ENCODE assay signal across 30 cellular contexts in the genomic region with DNA sequence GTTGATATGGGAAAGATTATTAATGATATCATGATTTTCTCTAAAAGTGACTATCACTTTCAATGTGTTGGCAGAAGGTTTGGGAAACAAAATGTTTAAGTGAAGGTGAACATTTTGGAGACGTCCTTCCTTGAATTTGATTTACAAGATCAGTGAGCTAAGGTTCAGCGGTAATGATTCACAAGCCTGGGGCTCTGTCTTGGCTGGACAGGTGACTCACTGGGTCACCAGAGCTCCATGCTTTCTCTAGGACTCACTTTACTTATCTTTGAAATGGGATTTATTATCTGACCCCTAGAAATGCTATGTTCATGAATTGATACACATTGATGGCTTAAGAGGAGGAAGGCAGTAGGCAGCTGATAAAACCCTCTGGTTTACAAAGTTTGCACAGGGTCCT.
"Had no signal": no experiment of that assay in that cellular context is flagged by ENCODE, and none has a peak within 500 bp of the region (broad histone marks: within the 10 kb centered on the region; RNA-seq: fewer than 3 reads in every experiment).

No MANE protein-coding gene starts in this region.

- H3K27me3 ChIP-seq: ovary, right lobe of liver, sigmoid colon, thyroid gland, tibial nerve, upper lobe of left lung, vagina had no signal

- H3K36me3 Mint-ChIP-seq: naive thymus-derived CD8-positive, alpha-beta T cell; natural killer cell treated with Interleukin-12 subunit alpha and Interleukin-12 subunit beta and Interleukin-15 and Interleukin-18, amount 100 ng/mL, for 72 hours; stimulated activated effector memory CD8-positive, alpha-beta T cell treated with anti-CD3 and anti-CD28 coated beads, Interleukin-12 subunit alpha, Interleukin-12 subunit beta, amount 100 ng/mL, for 72 hours; stimulated activated naive B cell treated with anti-CD40 and anti-IgM and Interleukin-4, amounts not matched to agents 10 μg/mL and 1 μg/mL and 100 μg/mL, for 72 hours had no signal

- H3K27ac ChIP-seq: neutrophil, ovary, parathyroid adenoma, psoas muscle, right lobe of liver, sigmoid colon, stomach, thoracic aorta, thyroid gland, tibial nerve, upper lobe of left lung, vagina had no signal

- H3K79me2 ChIP-seq: parathyroid adenoma had no signal

- H3K4me3 ChIP-seq: ovary, psoas muscle, right lobe of liver, sigmoid colon, stomach, thoracic aorta, thyroid gland, tibial nerve, upper lobe of left lung, vagina had no signal

- H3K36me3 ChIP-seq: neutrophil, ovary, right lobe of liver, sigmoid colon, stomach, thoracic aorta, thyroid gland, tibial nerve, upper lobe of left lung, vagina had no signal

- H3K9ac ChIP-seq: parathyroid adenoma had no signal

- H3K27me3 Mint-ChIP-seq: stimulated activated naive B cell treated with anti-CD40 and anti-IgM and Interleukin-4, amounts not matched to agents 10 μg/mL and 1 μg/mL and 100 μg/mL, for 72 hours had no signal

- H3K4me1 ChIP-seq: psoas muscle, right lobe of liver, stomach, thyroid gland, tibial nerve, upper lobe of left lung, vagina had no signal

- H3K4me3 Mint-ChIP-seq: naive thymus-derived CD8-positive, alpha-beta T cell; natural killer cell treated with Interleukin-12 subunit alpha and Interleukin-12 subunit beta and Interleukin-15 and Interleukin-18, amount 100 ng/mL, for 72 hours; nephron progenitor cell; neural crest cell; stimulated activated effector memory CD8-positive, alpha-beta T cell treated with anti-CD3 and anti-CD28 coated beads, Interleukin-12 subunit alpha, Interleukin-12 subunit beta, amount 100 ng/mL, for 72 hours; stimulated activated naive B cell treated with anti-CD40 and anti-IgM and Interleukin-4, amounts not matched to agents 10 μg/mL and 1 μg/mL and 100 μg/mL, for 72 hours; stimulated activated naive CD8-positive, alpha-beta T cell treated with anti-CD3 and anti-CD28 coated beads, Interleukin-15, Interleukin-2, amounts not matched to agents 100 ng/mL and 50 ng/mL, for 24 hours had no signal

- H3K4me1 Mint-ChIP-seq: stimulated activated effector memory CD8-positive, alpha-beta T cell treated with anti-CD3 and anti-CD28 coated beads, Interleukin-12 subunit alpha, Interleukin-12 subunit beta, amount 100 ng/mL, for 72 hours; stimulated activated naive B cell treated with anti-CD40 and anti-IgM and Interleukin-4, amounts not matched to agents 10 μg/mL and 1 μg/mL and 100 μg/mL, for 72 hours had no signal

- H3K9me3 ChIP-seq: neutrophil, ovary, psoas muscle, right lobe of liver, sigmoid colon, stomach, thoracic aorta, thyroid gland, tibial nerve, upper lobe of left lung, vagina had no signal

- H3K9me3 Mint-ChIP-seq: nephron progenitor cell; stimulated activated naive B cell treated with anti-CD40 and anti-IgM and Interleukin-4, amounts not matched to agents 10 μg/mL and 1 μg/mL and 100 μg/mL, for 72 hours had no signal

- ATAC-seq: naive thymus-derived CD8-positive, alpha-beta T cell; natural killer cell treated with Interleukin-12 subunit alpha and Interleukin-12 subunit beta and Interleukin-15 and Interleukin-18, amount 100 ng/mL, for 72 hours; psoas muscle; right cardiac atrium; right lobe of liver; stimulated activated effector memory CD8-positive, alpha-beta T cell treated with anti-CD3 and anti-CD28 coated beads, Interleukin-12 subunit alpha, Interleukin-12 subunit beta, amount 100 ng/mL, for 72 hours; stimulated activated naive B cell treated with anti-CD40 and anti-IgM and Interleukin-4, amounts not matched to agents 10 μg/mL and 1 μg/mL and 100 μg/mL, for 72 hours had no signal

- H2AFZ ChIP-seq: parathyroid adenoma had no signal

- H3K27ac Mint-ChIP-seq: naive thymus-derived CD8-positive, alpha-beta T cell; natural killer cell treated with Interleukin-12 subunit alpha and Interleukin-12 subunit beta and Interleukin-15 and Interleukin-18, amount 100 ng/mL, for 72 hours; nephron progenitor cell; progenitor cell of endocrine pancreas; stimulated activated effector memory CD8-positive, alpha-beta T cell treated with anti-CD3 and anti-CD28 coated beads, Interleukin-12 subunit alpha, Interleukin-12 subunit beta, amount 100 ng/mL, for 72 hours; stimulated activated naive B cell treated with anti-CD40 and anti-IgM and Interleukin-4, amounts not matched to agents 10 μg/mL and 1 μg/mL and 100 μg/mL, for 72 hours; stimulated activated naive CD8-positive, alpha-beta T cell treated with anti-CD3 and anti-CD28 coated beads, Interleukin-15, Interleukin-2, amounts not matched to agents 100 ng/mL and 50 ng/mL, for 24 hours had no signal

- DNase-seq: naive thymus-derived CD8-positive, alpha-beta T cell; nephron progenitor cell; nucleus accumbens; ovary; posterior cingulate gyrus; psoas muscle; right cardiac atrium; right lobe of liver; sigmoid colon; small intestine; stimulated activated CD4-positive, alpha-beta T cell treated with anti-CD3 and anti-CD28 coated beads, Interleukin-15, amount 100 ng/mL, for 24 hours; stimulated activated CD4-positive, alpha-beta T cell treated with anti-CD3 and anti-CD28 coated beads, Interleukin-2, amount 100 ng/mL, for 24 hours; stimulated activated CD4-positive, alpha-beta T cell treated with anti-CD3 and anti-CD28 coated beads, Interleukin-2, amount 100 ng/mL, for 48 hours; stimulated activated CD4-positive, alpha-beta T cell treated with anti-CD3 and anti-CD28 coated beads, Interleukin-4, amount 100 ng/mL, for 24 hours; stimulated activated naive B cell treated with anti-CD40 and anti-IgM and Interleukin-4, amounts not matched to agents 10 μg/mL and 1 μg/mL and 100 μg/mL, for 72 hours; stimulated activated naive CD4-positive, alpha-beta T cell treated with Interleukin-2 at 50 U/mL for 16 hours; stomach; thyroid gland; trophoblast cell; upper lobe of left lung had no signal
